In genomic region chr6:38234934-38235678, GRCh38 we compare ENCODE assay signal across 15 cellular contexts.
DNase-seq lines count a peak whose midpoint lies in the region; ATAC-seq and TF ChIP-seq lines count a peak whose summit lies in the region.
"Had no signal": no experiment of that assay in that cellular context is flagged by ENCODE, and none has a peak within 500 bp of the region (broad histone marks: within the 10 kb centered on the region; RNA-seq: fewer than 3 reads in every experiment).

No MANE protein-coding gene starts in this region.

- H3K36me3 ChIP-seq in lower lobe of right lung: no peaks in the 10 kb centered on the region
- H3K36me3 ChIP-seq: sigmoid colon had no signal

- H3K27me3 Mint-ChIP-seq in WTC11 (ENCODE audit: low read depth): no peaks in the 10 kb centered on the region
- H3K27me3 Mint-ChIP-seq in endothelial cell (ENCODE audit: unreplicated experiment): peaks cover 3% of the 10 kb centered on the region
- H3K27me3 Mint-ChIP-seq: activated T-cell treated with anti-CD3 and anti-CD28 coated beads, Interleukin-2, amount 50 U/mL, for 24 hours; CD4-positive, alpha-beta T cell; central memory CD8-positive, alpha-beta T cell had no signal

- intact Hi-C loops in dorsolateral prefrontal cortex (cut with DNase I): no loop called here
- intact Hi-C loops in lower lobe of right lung (cut with DNase I): no loop called here

- H3K4me1 Mint-ChIP-seq in WTC11: peaks cover 58% of the 10 kb centered on the region
- H3K4me1 Mint-ChIP-seq in endothelial cell (ENCODE audit: unreplicated experiment): peaks cover 34% of the 10 kb centered on the region

- H3K4me1 ChIP-seq in lower lobe of right lung: no peaks in the 10 kb centered on the region
- H3K4me1 ChIP-seq: foreskin keratinocyte had no signal

- TF ChIP-seq CTCF in WTC11 (IDR thresholded peaks at IDR 0.05) (no peak), dorsolateral prefrontal cortex (IDR thresholded peaks at IDR 0.05 in 54 of 56, conservative IDR thresholded peaks at IDR 0.05 in 2 of 56; ENCODE audit: low read depth in 1 of 56, partially characterized antibody in 56 of 56) (no peak), endothelial cell (IDR thresholded peaks at IDR 0.05; ENCODE audit: unreplicated experiment) (no peak), lower lobe of right lung (IDR thresholded peaks at IDR 0.05) (no peak)

- H3K4me3 ChIP-seq in dorsolateral prefrontal cortex (no peak overlapping the region), lower lobe of right lung (no peak overlapping the region)
- H3K4me3 ChIP-seq: sigmoid colon had no signal

- CTCF ChIA-PET in WTC11 (lab: Charles Lee): interaction anchor here (1.0 to 2.3 kb wide), 5 partner anchors 10 to 543 kb away, joined by 3 to 8 read pairs (median 5); no protein-coding TSS in a partner anchor

- H3K27ac Mint-ChIP-seq in WTC11 (peak overlapping the region; percentile 35), endothelial cell (ENCODE audit: unreplicated experiment) (no peak overlapping the region)
- H3K27ac Mint-ChIP-seq: activated T-cell treated with anti-CD3 and anti-CD28 coated beads, Interleukin-2, amount 50 U/mL, for 24 hours; CD4-positive, alpha-beta T cell had no signal

- no peak for DNase-seq in WTC11 (ENCODE audit: low spot score)
- DNase-seq in EL: no peak
- no peak for DNase-seq in dorsolateral prefrontal cortex
- DNase-seq in endothelial cell (ENCODE audit: low spot score): no peak
- DNase-seq in lower lobe of right lung: no peak
- DNase-seq: activated T-cell treated with anti-CD3 and anti-CD28 coated beads, Interleukin-2, amount 50 U/mL, for 24 hours; CD4-positive, alpha-beta T cell; foreskin keratinocyte; mesenchymal stem cell; NCI-H446; sigmoid colon had no signal

- H3K27me3 ChIP-seq in dorsolateral prefrontal cortex: no peaks in the 10 kb centered on the region
- no peaks in the 10 kb centered on the region for H3K27me3 ChIP-seq in lower lobe of right lung (ENCODE audit: low read depth)
- H3K27me3 ChIP-seq: foreskin keratinocyte had no signal

- H3K36me3 Mint-ChIP-seq in WTC11 (no peaks in the 10 kb centered on the region), endothelial cell (ENCODE audit: low read depth, unreplicated experiment) (no peaks in the 10 kb centered on the region)

- no peaks in the 10 kb centered on the region for H3K9me3 ChIP-seq in lower lobe of right lung
- H3K9me3 ChIP-seq: sigmoid colon had no signal

- no peak overlapping the region for H3K4me3 Mint-ChIP-seq in WTC11
- no peak overlapping the region for H3K4me3 Mint-ChIP-seq in endothelial cell (ENCODE audit: unreplicated experiment)
- H3K4me3 Mint-ChIP-seq: activated T-cell treated with anti-CD3 and anti-CD28 coated beads, Interleukin-2, amount 50 U/mL, for 24 hours; CD4-positive, alpha-beta T cell; central memory CD8-positive, alpha-beta T cell had no signal

- H3K9me3 Mint-ChIP-seq in WTC11: 0 out of 2 replicates have a peak, but pooled peaks cover 3% of the 10 kb centered on the region
- no peaks in the 10 kb centered on the region for H3K9me3 Mint-ChIP-seq in endothelial cell (ENCODE audit: unreplicated experiment)
- H3K9me3 Mint-ChIP-seq: activated T-cell treated with anti-CD3 and anti-CD28 coated beads, Interleukin-2, amount 50 U/mL, for 24 hours; CD4-positive, alpha-beta T cell; central memory CD8-positive, alpha-beta T cell had no signal

- POLR2A ChIA-PET in WTC11 (lab: Charles Lee): no interaction called here

- H3K27ac ChIP-seq in dorsolateral prefrontal cortex (no peak overlapping the region), lower lobe of right lung (no peak overlapping the region)
- H3K27ac ChIP-seq: foreskin keratinocyte, sigmoid colon had no signal

- peak; percentile 77 for ATAC-seq in GM18511 (IDR thresholded peaks at IDR 0.05; ENCODE audit: unreplicated experiment)
- ATAC-seq in GM21447 (IDR thresholded peaks at IDR 0.05; ENCODE audit: unreplicated experiment): peak; percentile 77
- ATAC-seq in HG03103 (IDR thresholded peaks at IDR 0.05; ENCODE audit: low read depth, unreplicated experiment): peak; percentile 75
- peak; percentile 48 for ATAC-seq in WTC11
- no peak for ATAC-seq in lower lobe of right lung
- ATAC-seq: foreskin keratinocyte had no signal

TF ChIP-seq in WTC11, 78 proteins besides CTCF, POLR2A, EP300 and RAD21:
- TF ChIP-seq JUN (CRISPR knock-in tag; IDR thresholded peaks at IDR 0.05) (no peak), E2F1 (CRISPR knock-in tag; IDR thresholded peaks at IDR 0.05) (no peak), TCF7 (CRISPR knock-in tag; IDR thresholded peaks at IDR 0.05; ENCODE audit: low read depth) (no peak), ATF6 (CRISPR knock-in tag; IDR thresholded peaks at IDR 0.05) (no peak)
TF ChIP-seq in WTC11: peak in this region for 0.

Comparison
In these comparisons a context has a peak if more than half of its experiments do, and no peak if none do; other contexts are left out.
1. ATAC-seq: peak in GM18511 (single experiment), GM21447 (single experiment), HG03103 (single experiment) and WTC11 (single experiment); none in lower lobe of right lung (0 of 2).